ENCODE assay signal across 10 cellular contexts in genomic region chr1:35203295-35203694, GRCh38.
"Had no signal": no experiment of that assay in that cellular context is flagged by ENCODE, and none has a peak within 500 bp of the region (broad histone marks: within the 10 kb centered on the region; RNA-seq: fewer than 3 reads in every experiment).

No MANE protein-coding gene starts in this region.

- FAIRE-seq: HTR-8/SVneo had no signal

- H3K36me3 Mint-ChIP-seq: IgD-negative memory B cell had no signal

- H3K4me3 ChIP-seq: GM23248, HAP-1 had no signal

- ATAC-seq: HCT116 had no signal

- H3K27ac Mint-ChIP-seq: HFFc6, IgD-negative memory B cell had no signal

- H3K27ac ChIP-seq: GM23248 had no signal

- H3K36me3 ChIP-seq: HAP-1 had no signal

- H3K9me3 ChIP-seq: HAP-1 had no signal

- H3K9me3 Mint-ChIP-seq: HFFc6, IgD-negative memory B cell had no signal

- DNase-seq: GM23248, GOT3, H7, HFFc6, Kasumi-1, KG1 had no signal

- H3K9ac ChIP-seq: GM23248 had no signal

- H3K4me3 Mint-ChIP-seq: HFFc6, IgD-negative memory B cell had no signal
